ENCODE assay signal across 30 cellular contexts in genomic region chr11:18927550-18928322, GRCh38. TPM values are rescaled to one million over a fixed set of nuclear protein-coding genes. Genes with fewer than 3 reads are reported as not detected.
"Had no signal": no experiment of that assay in that cellular context is flagged by ENCODE, and none has a peak within 500 bp of the region (broad histone marks: within the 10 kb centered on the region; RNA-seq: fewer than 3 reads in every experiment).

No MANE protein-coding gene starts in this region.

- DNase-seq: effector CD4-positive, alpha-beta T cell; endodermal cell; glutamatergic neuron; islet precursor cell; left lung; lower lobe of right lung; mesenchymal stem cell; midbrain; nucleus accumbens; ovary; sigmoid colon; stimulated activated CD4-positive, alpha-beta T cell treated with anti-CD3 and anti-CD28 coated beads, Interleukin-2, amount 100 ng/mL, for 24 hours; stimulated activated CD4-positive, alpha-beta T cell treated with anti-CD3 and anti-CD28 coated beads, Interleukin-4, amount 100 ng/mL, for 4 hours; stimulated activated naive B cell treated with anti-CD40 and anti-IgM and Interleukin-4, amounts not matched to agents 10 μg/mL and 1 μg/mL and 100 μg/mL, for 72 hours; stimulated activated naive CD8-positive, alpha-beta T cell treated with anti-CD3 and anti-CD28 coated beads, Interleukin-15, amount 100 ng/mL, for 72 hours; transverse colon had no signal

- H3K4me3 ChIP-seq: coronary artery, gastroesophageal sphincter, left lung, lower lobe of right lung, neural progenitor cell, ovary, right atrium auricular region, sigmoid colon, skin epidermis, thoracic aorta, transverse colon had no signal

- H3K36me3 ChIP-seq: gastroesophageal sphincter, left lung, lower lobe of right lung, neural progenitor cell, ovary, right atrium auricular region, sigmoid colon, thoracic aorta, transverse colon had no signal

- H3K27ac ChIP-seq: coronary artery, gastroesophageal sphincter, left lung, lower lobe of right lung, neural progenitor cell, ovary, right atrium auricular region, sigmoid colon, skin epidermis, thoracic aorta, transverse colon had no signal

- FAIRE-seq: endothelial cell of umbilical vein had no signal

- ATAC-seq: esophagus mucosa; gastroesophageal sphincter; left lung; lower lobe of right lung; stimulated activated naive B cell treated with anti-CD40 and anti-IgM and Interleukin-4, amounts not matched to agents 10 μg/mL and 1 μg/mL and 100 μg/mL, for 72 hours; stimulated activated naive CD8-positive, alpha-beta T cell treated with anti-CD3 and anti-CD28 coated beads, Interleukin-15, amount 100 ng/mL, for 72 hours had no signal

- H3K27me3 ChIP-seq: gastroesophageal sphincter, neural progenitor cell, ovary, right atrium auricular region, sigmoid colon, transverse colon had no signal

RNA-seq across cellular contexts. Expression of gene MRGPRX1, which starts 11.5 kb away (rescaled TPM):
- total RNA-seq: dermis microvascular lymphatic vessel endothelial cell; endodermal cell; endothelial cell of umbilical vein; esophagus mucosa; fibroblast of lung; gastroesophageal sphincter; left lung; lower lobe of right lung; natural killer cell treated with Interleukin-12 subunit alpha and Interleukin-12 subunit beta and Interleukin-15 and Interleukin-18, amount 100 ng/mL, for 72 hours; ovary; posterior vena cava; right atrium auricular region; sigmoid colon; subcutaneous adipose tissue; thoracic aorta; transverse colon; ureter had no signal
